ENCODE assay signal across 1 cellular context in genomic region chr13:112714366-112714765, GRCh38.
A peak's percentile ranks its signal among the peaks of the same experiment; 100 is the strongest.
TF ChIP-seq lines count a peak whose summit lies in the region.

No MANE protein-coding gene starts in this region.

TF ChIP-seq in HepG2, 621 proteins besides CTCF, POLR2A, EP300 and RAD21:
- peak; percentile 38; the same call in 1 of the 2 replicates for TF ChIP-seq ZNF687 (CRISPR knock-in tag; IDR thresholded peaks at IDR 0.05)
- TF ChIP-seq ZNF740 (CRISPR knock-in tag; IDR thresholded peaks at IDR 0.05), result no peak
- peak; percentile 10 for TF ChIP-seq AGO2 (optimal IDR thresholded peaks at IDR 0.05; ENCODE audit: low read depth, low read length)
- TF ChIP-seq NFKB2 (CRISPR knock-in tag; IDR thresholded peaks at IDR 0.05; ENCODE audit: borderline replicate concordance), result 0 out of 2 replicates have a peak, but pooled peaks have one; percentile 35
- 0 out of 2 replicates have a peak, but pooled peaks have one; percentile 20 for TF ChIP-seq BRD4 (CRISPR knock-in tag; IDR thresholded peaks at IDR 0.05)
- no peak for TF ChIP-seq SPEN (CRISPR knock-in tag; IDR thresholded peaks at IDR 0.05; ENCODE audit: low read depth)
- no peak for TF ChIP-seq ZNF432 (CRISPR knock-in tag; IDR thresholded peaks at IDR 0.05; ENCODE audit: borderline replicate concordance)
